In the genomic region with DNA sequence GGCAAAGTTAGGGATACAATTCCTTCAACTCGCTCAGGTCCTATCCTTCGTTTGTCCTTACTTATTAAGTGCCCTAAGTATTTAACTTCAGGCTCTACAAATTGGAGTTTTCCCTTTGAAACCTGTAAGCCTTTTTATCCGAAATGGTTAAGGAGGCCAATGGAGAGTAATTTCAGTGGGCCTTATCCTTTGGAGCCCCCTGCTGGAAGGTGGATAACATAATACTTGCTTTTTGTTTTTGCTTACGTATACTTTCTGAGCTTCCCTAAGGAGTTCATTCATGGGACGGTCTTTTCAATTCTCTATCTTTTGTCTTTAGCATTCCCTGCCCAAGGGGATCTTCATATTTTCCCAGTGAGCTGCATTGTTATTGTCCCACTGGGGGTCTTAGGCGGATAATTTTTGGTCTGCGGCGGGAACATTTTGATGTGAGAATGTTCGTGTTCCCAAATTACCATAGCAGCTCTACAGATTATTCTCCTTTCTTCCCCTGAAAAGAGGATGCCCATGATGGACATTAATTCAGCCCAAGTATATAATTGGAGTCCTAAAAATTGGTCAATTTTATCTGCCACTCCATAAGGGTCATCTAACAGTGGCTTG, we compare ENCODE assay signal across 8 cellular contexts. TPM values are rescaled to one million over a fixed set of nuclear protein-coding genes. Genes with fewer than 3 reads are reported as not detected.
DNase-seq lines count a peak whose midpoint lies in the region; ATAC-seq and TF ChIP-seq lines count a peak whose summit lies in the region.

No MANE protein-coding gene starts in this region.

- no peak overlapping the region for H3K4me3 ChIP-seq in NB4 (ENCODE audit: low read depth, low read length)

- no peaks in the 10 kb centered on the region; the same call in 1 of the 2 replicates for H3K27me3 Mint-ChIP-seq in WTC11 (ENCODE audit: low read depth)
- H3K27me3 Mint-ChIP-seq in osteocyte (ENCODE audit: unreplicated experiment), result no peaks in the 10 kb centered on the region

- DNase-seq in activated T-cell treated with anti-CD3 and anti-CD28 coated beads for 1 hour (ENCODE audit: low read depth), result peak; percentile 17
- no peak for DNase-seq in activated T-cell treated with anti-CD3 and anti-CD28 coated beads, Interleukin-2, amount 50 U/mL, for 1 hour
- DNase-seq in NB4 (ENCODE audit: low read depth), result peak; percentile 70
- DNase-seq in WTC11 (ENCODE audit: low spot score), result peak; percentile 56
- DNase-seq in foreskin melanocyte, result peak; percentile 34
- DNase-seq in osteocyte (ENCODE audit: extremely low spot score, unreplicated experiment), result no peak
- DNase-seq in ureter (ENCODE audit: low spot score), result no peak

- CTCF ChIA-PET in WTC11 (lab: Charles Lee), result interaction anchor here (0.6 to 2.9 kb wide), 50 partner anchors 9 to 553 kb away, joined by 3 to 34 read pairs (median 5); a partner anchor contains a TSS

- H3K36me3 Mint-ChIP-seq in WTC11 (peaks cover 39% of the 10 kb centered on the region), osteocyte (ENCODE audit: unreplicated experiment) (no peaks in the 10 kb centered on the region)

- TF ChIP-seq CTCF in NB4 (IDR thresholded peaks at IDR 0.05; ENCODE audit: low read depth, low read length), result peak; percentile 58
- peak; percentile 51 for TF ChIP-seq CTCF in WTC11 (IDR thresholded peaks at IDR 0.05)
- TF ChIP-seq CTCF in osteocyte (IDR thresholded peaks at IDR 0.05), result peak; percentile 69

- H3K9me3 Mint-ChIP-seq in WTC11 (peaks cover 45% of the 10 kb centered on the region), osteocyte (ENCODE audit: unreplicated experiment) (peaks cover 10% of the 10 kb centered on the region)

- POLR2A ChIA-PET in WTC11 (lab: Charles Lee), result interaction anchor here (0.6 to 1.3 kb wide), 4 partner anchors 34 to 573 kb away, joined by 3 to 6 read pairs (median 4); a partner anchor contains a TSS

- ATAC-seq in WTC11, result peak; percentile 92
- no peak for ATAC-seq in GM18498 (IDR thresholded peaks at IDR 0.05; ENCODE audit: unreplicated experiment)

- H3K27ac Mint-ChIP-seq in WTC11, result no peak overlapping the region
- no peak overlapping the region for H3K27ac Mint-ChIP-seq in osteocyte (ENCODE audit: unreplicated experiment)

- TF ChIP-seq POLR2A in NB4 (IDR thresholded peaks at IDR 0.05; ENCODE audit: extremely low read depth, insufficient read length), result no peak

- H3K4me3 Mint-ChIP-seq in WTC11, result no peak overlapping the region
- H3K4me3 Mint-ChIP-seq in osteocyte (ENCODE audit: unreplicated experiment), result no peak overlapping the region

- H3K4me1 Mint-ChIP-seq in WTC11 (peaks cover 16% of the 10 kb centered on the region), osteocyte (ENCODE audit: unreplicated experiment) (no peaks in the 10 kb centered on the region)

TF ChIP-seq in WTC11, 78 proteins besides CTCF, POLR2A, EP300 and RAD21:
- no peak for TF ChIP-seq ZNF416 (CRISPR knock-in tag; IDR thresholded peaks at IDR 0.05)
- TF ChIP-seq, protein P1, sequence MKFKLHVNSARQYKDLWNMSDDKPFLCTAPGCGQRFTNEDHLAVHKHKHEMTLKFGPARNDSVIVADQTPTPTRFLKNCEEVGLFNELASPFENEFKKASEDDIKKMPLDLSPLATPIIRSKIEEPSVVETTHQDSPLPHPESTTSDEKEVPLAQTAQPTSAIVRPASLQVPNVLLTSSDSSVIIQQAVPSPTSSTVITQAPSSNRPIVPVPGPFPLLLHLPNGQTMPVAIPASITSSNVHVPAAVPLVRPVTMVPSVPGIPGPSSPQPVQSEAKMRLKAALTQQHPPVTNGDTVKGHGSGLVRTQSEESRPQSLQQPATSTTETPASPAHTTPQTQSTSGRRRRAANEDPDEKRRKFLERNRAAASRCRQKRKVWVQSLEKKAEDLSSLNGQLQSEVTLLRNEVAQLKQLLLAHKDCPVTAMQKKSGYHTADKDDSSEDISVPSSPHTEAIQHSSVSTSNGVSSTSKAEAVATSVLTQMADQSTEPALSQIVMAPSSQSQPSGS (CRISPR knock-in tag; IDR thresholded peaks at IDR 0.05; ENCODE audit: borderline replicate concordance, low read depth), result no peak
- TF ChIP-seq, protein P2, sequence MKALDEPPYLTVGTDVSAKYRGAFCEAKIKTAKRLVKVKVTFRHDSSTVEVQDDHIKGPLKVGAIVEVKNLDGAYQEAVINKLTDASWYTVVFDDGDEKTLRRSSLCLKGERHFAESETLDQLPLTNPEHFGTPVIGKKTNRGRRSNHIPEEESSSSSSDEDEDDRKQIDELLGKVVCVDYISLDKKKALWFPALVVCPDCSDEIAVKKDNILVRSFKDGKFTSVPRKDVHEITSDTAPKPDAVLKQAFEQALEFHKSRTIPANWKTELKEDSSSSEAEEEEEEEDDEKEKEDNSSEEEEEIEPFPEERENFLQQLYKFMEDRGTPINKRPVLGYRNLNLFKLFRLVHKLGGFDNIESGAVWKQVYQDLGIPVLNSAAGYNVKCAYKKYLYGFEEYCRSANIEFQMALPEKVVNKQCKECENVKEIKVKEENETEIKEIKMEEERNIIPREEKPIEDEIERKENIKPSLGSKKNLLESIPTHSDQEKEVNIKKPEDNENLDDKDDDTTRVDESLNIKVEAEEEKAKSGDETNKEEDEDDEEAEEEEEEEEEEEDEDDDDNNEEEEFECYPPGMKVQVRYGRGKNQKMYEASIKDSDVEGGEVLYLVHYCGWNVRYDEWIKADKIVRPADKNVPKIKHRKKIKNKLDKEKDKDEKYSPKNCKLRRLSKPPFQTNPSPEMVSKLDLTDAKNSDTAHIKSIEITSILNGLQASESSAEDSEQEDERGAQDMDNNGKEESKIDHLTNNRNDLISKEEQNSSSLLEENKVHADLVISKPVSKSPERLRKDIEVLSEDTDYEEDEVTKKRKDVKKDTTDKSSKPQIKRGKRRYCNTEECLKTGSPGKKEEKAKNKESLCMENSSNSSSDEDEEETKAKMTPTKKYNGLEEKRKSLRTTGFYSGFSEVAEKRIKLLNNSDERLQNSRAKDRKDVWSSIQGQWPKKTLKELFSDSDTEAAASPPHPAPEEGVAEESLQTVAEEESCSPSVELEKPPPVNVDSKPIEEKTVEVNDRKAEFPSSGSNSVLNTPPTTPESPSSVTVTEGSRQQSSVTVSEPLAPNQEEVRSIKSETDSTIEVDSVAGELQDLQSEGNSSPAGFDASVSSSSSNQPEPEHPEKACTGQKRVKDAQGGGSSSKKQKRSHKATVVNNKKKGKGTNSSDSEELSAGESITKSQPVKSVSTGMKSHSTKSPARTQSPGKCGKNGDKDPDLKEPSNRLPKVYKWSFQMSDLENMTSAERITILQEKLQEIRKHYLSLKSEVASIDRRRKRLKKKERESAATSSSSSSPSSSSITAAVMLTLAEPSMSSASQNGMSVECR (CRISPR knock-in tag; IDR thresholded peaks at IDR 0.05; ENCODE audit: borderline replicate concordance), result no peak
- TF ChIP-seq, protein P3, sequence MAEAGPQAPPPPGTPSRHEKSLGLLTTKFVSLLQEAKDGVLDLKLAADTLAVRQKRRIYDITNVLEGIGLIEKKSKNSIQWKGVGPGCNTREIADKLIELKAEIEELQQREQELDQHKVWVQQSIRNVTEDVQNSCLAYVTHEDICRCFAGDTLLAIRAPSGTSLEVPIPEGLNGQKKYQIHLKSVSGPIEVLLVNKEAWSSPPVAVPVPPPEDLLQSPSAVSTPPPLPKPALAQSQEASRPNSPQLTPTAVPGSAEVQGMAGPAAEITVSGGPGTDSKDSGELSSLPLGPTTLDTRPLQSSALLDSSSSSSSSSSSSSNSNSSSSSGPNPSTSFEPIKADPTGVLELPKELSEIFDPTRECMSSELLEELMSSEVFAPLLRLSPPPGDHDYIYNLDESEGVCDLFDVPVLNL (CRISPR knock-in tag; IDR thresholded peaks at IDR 0.05; ENCODE audit: borderline replicate concordance, low read depth), result no peak
- no peak for TF ChIP-seq MYBL2 (CRISPR knock-in tag; IDR thresholded peaks at IDR 0.05)

RNA-seq across cellular contexts. Expression of a gene that starts 34.4 kb away (rescaled TPM):
- total RNA-seq in WTC11 (2021), result 45.4 to 56.3 TPM (median 53.2 TPM) in 3 replicates
- total RNA-seq in osteocyte, result 39.1 and 40.7 TPM in 2 replicates
- 75.5 TPM for total RNA-seq in ureter

RNA-seq across cellular contexts. Expression of a gene that starts 41.3 kb away (rescaled TPM):
- total RNA-seq in WTC11 (2021), result 13.8 to 14.9 TPM (median 14.4 TPM) in 3 replicates
- 0.13 and 0.29 TPM in 2 replicates for total RNA-seq in osteocyte
- 9.2 TPM for total RNA-seq in ureter

Comparison
In these comparisons a context has a peak if more than half of its experiments do, and no peak if none do; other contexts are left out.
1. DNase-seq: peak in activated T-cell treated with anti-CD3 and anti-CD28 coated beads for 1 hour (single experiment), NB4 (single experiment), WTC11 (single experiment) and foreskin melanocyte (single experiment); none in activated T-cell treated with anti-CD3 and anti-CD28 coated beads, Interleukin-2, amount 50 U/mL, for 1 hour (single experiment), osteocyte (single experiment) and ureter (single experiment).
2. Peak in every context shown above with its lines, with median percentiles within 50 percentile points of each other: CTCF ChIP-seq.